Comparison of ENCODE assay signal across 14 cellular contexts in the genomic region with DNA sequence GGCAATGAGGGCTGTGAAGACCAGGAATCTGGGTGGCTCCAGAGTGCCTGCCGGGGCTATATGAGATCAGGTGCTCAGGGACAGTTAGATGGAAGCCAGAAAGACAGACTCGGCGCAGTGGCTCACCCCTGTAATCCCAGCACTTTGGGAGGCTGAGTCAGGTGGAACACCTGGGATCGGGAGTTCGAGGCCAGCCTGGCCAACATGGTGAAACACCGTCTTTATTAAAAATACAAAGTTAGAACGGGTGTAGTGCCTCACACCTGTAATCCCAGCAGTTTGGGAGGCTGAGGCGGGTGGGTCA. TPM values are rescaled to one million over a fixed set of nuclear protein-coding genes. Genes with fewer than 3 reads are reported as not detected.
DNase-seq lines count a peak whose midpoint lies in the region; ATAC-seq and TF ChIP-seq lines count a peak whose summit lies in the region.
"Had no signal": no experiment of that assay in that cellular context is flagged by ENCODE, and none has a peak within 500 bp of the region (broad histone marks: within the 10 kb centered on the region; RNA-seq: fewer than 3 reads in every experiment).

No MANE protein-coding gene starts in this region.

- no peaks in the 10 kb centered on the region for H3F3A ChIP-seq in GM23338 (replicated peaks; ENCODE audit: low read depth)

- TF ChIP-seq POLR2A in gastroesophageal sphincter (IDR thresholded peaks at IDR 0.05), result no peak

- no peak overlapping the region for H2AFZ ChIP-seq in GM23338

- H3K27ac ChIP-seq in GM23338 (ENCODE audit: low read depth), result no peak overlapping the region
- H3K27ac ChIP-seq in gastroesophageal sphincter, result peak overlapping the region in 3 of 4 donors; percentile 76 to 83 (median 77)
- H3K27ac ChIP-seq: brain microvascular endothelial cell, upper lobe of left lung, WERI-Rb-1 had no signal

- H3K9me2 ChIP-seq in GM23338 (ENCODE audit: insufficient read depth), result no peaks in the 10 kb centered on the region

- no peak overlapping the region for H3K9ac ChIP-seq in skeletal muscle satellite cell (ENCODE audit: low read depth, low read length)

- H3K4me3 ChIP-seq in GM23338, result no peak overlapping the region
- no peak overlapping the region for H3K4me3 ChIP-seq in gastroesophageal sphincter
- H3K4me3 ChIP-seq in skeletal muscle satellite cell (ENCODE audit: low read length), result no peak overlapping the region
- H3K4me3 ChIP-seq: upper lobe of left lung had no signal

- 0 out of 2 replicates have a peak overlapping the region, but pooled peaks have one; percentile 30 for H3K27ac Mint-ChIP-seq in GM23338
- H3K27ac Mint-ChIP-seq in activated naive CD8-positive, alpha-beta T cell treated with anti-CD3 and anti-CD28 coated beads for 36 hours, result peak overlapping the region; percentile 64
- no peak overlapping the region for H3K27ac Mint-ChIP-seq in effector memory CD8-positive, alpha-beta T cell

- no peak for TF ChIP-seq EP300 in gastroesophageal sphincter (IDR thresholded peaks at IDR 0.05)

- WGBS in gastroesophageal sphincter (ENCODE audit: low coverage in 1 of 2), 2 donors, result 93 to 100% methylated on average over 2 to 8 of the region's 8 CpGs

- no peak overlapping the region for H3K4me2 ChIP-seq in GM23338
- peak overlapping the region; percentile 38 for H3K4me2 ChIP-seq in skeletal muscle satellite cell (ENCODE audit: low read length)

- DNase-seq in GM23338 (ENCODE audit: low spot score) (no peak), midbrain (lab: John Stamatoyannopoulos, UW) (no peak), LoVo (ENCODE audit: low spot score) (no peak)
- DNase-seq in activated naive CD8-positive, alpha-beta T cell treated with anti-CD3 and anti-CD28 coated beads for 36 hours, result no peak
- DNase-seq in effector memory CD8-positive, alpha-beta T cell, result no peak
- DNase-seq: activated naive CD4-positive, alpha-beta T cell; kidney; NCI-H510A; upper lobe of left lung; WERI-Rb-1 had no signal

- H3K4me1 Mint-ChIP-seq in GM23338, result no peaks in the 10 kb centered on the region; the same call in 2 of the 3 replicates
- peaks cover 19% of the 10 kb centered on the region for H3K4me1 Mint-ChIP-seq in activated naive CD8-positive, alpha-beta T cell treated with anti-CD3 and anti-CD28 coated beads for 36 hours
- H3K4me1 Mint-ChIP-seq in effector memory CD8-positive, alpha-beta T cell (ENCODE audit: low read depth in 2 of 2), result peaks cover 0 to 4% of the 10 kb centered on the region in 2 donors

- H3K4me1 ChIP-seq in GM23338 (ENCODE audit: insufficient read depth), result no peaks in the 10 kb centered on the region
- peaks cover 0 to 13% (median 3%) of the 10 kb centered on the region in 3 donors for H3K4me1 ChIP-seq in gastroesophageal sphincter
- peaks cover 14% of the 10 kb centered on the region for H3K4me1 ChIP-seq in skeletal muscle satellite cell (ENCODE audit: control insufficient read depth, insufficient read depth, low read length)
- H3K4me1 ChIP-seq: upper lobe of left lung had no signal

- peaks cover 7% of the 10 kb centered on the region for H3K27me3 Mint-ChIP-seq in GM23338 (ENCODE audit: insufficient read depth, low read depth, poor library complexity)
- no peaks in the 10 kb centered on the region for H3K27me3 Mint-ChIP-seq in activated naive CD8-positive, alpha-beta T cell treated with anti-CD3 and anti-CD28 coated beads for 36 hours
- no peaks in the 10 kb centered on the region for H3K27me3 Mint-ChIP-seq in effector memory CD8-positive, alpha-beta T cell

- no peaks in the 10 kb centered on the region for H3K9me3 ChIP-seq in gastroesophageal sphincter
- no peaks in the 10 kb centered on the region for H3K9me3 ChIP-seq in skeletal muscle satellite cell (replicated peaks; ENCODE audit: low read length)
- H3K9me3 ChIP-seq: upper lobe of left lung had no signal

- no peaks in the 10 kb centered on the region; the same call in 2 of the 3 replicates for H3K36me3 Mint-ChIP-seq in GM23338 (ENCODE audit: low read depth)
- H3K36me3 Mint-ChIP-seq in activated naive CD8-positive, alpha-beta T cell treated with anti-CD3 and anti-CD28 coated beads for 36 hours, result peaks cover 3% of the 10 kb centered on the region
- peaks cover 11% of the 10 kb centered on the region for H3K36me3 Mint-ChIP-seq in effector memory CD8-positive, alpha-beta T cell (ENCODE audit: insufficient read depth)

- no peaks in the 10 kb centered on the region for H3K27me3 ChIP-seq in GM23338 (ENCODE audit: insufficient read depth)
- no peaks in the 10 kb centered on the region for H3K27me3 ChIP-seq in gastroesophageal sphincter
- no peaks in the 10 kb centered on the region for H3K27me3 ChIP-seq in skeletal muscle satellite cell (ENCODE audit: control insufficient read depth, insufficient read depth, low read length)
- H3K27me3 ChIP-seq: brain microvascular endothelial cell, upper lobe of left lung had no signal

- ATAC-seq in GM23338 (no peak), gastroesophageal sphincter (no peak), HG03135 (IDR thresholded peaks at IDR 0.05; ENCODE audit: unreplicated experiment) (no peak)
- no peak for ATAC-seq in effector memory CD8-positive, alpha-beta T cell (replicated peaks)

- H3K9me3 Mint-ChIP-seq in GM23338, result no peaks in the 10 kb centered on the region
- H3K9me3 Mint-ChIP-seq in activated naive CD8-positive, alpha-beta T cell treated with anti-CD3 and anti-CD28 coated beads for 36 hours, result no peaks in the 10 kb centered on the region
- H3K9me3 Mint-ChIP-seq in effector memory CD8-positive, alpha-beta T cell, result no peaks in the 10 kb centered on the region

- TF ChIP-seq CTCF in GM23338 (conservative IDR thresholded peaks at IDR 0.05; ENCODE audit: low read depth in 2 of 2) (no peak), gastroesophageal sphincter (IDR thresholded peaks at IDR 0.05) (no peak)

- no peaks in the 10 kb centered on the region; the same call in 1 of the 2 replicates for H4K20me1 ChIP-seq in GM23338 (replicated peaks; ENCODE audit: insufficient read depth)

- no peak overlapping the region for H3K4me3 Mint-ChIP-seq in GM23338
- no peak overlapping the region for H3K4me3 Mint-ChIP-seq in activated naive CD8-positive, alpha-beta T cell treated with anti-CD3 and anti-CD28 coated beads for 36 hours
- no peak overlapping the region for H3K4me3 Mint-ChIP-seq in effector memory CD8-positive, alpha-beta T cell

- no peaks in the 10 kb centered on the region for H3K79me2 ChIP-seq in GM23338 (replicated peaks; ENCODE audit: insufficient read depth)

- H3K36me3 ChIP-seq in GM23338 (ENCODE audit: insufficient read depth) (no peaks in the 10 kb centered on the region), gastroesophageal sphincter (peaks cover 0 to 3% of the 10 kb centered on the region in 2 donors), skeletal muscle satellite cell (ENCODE audit: insufficient read depth, low read length) (no peaks in the 10 kb centered on the region)
- H3K36me3 ChIP-seq: brain microvascular endothelial cell, upper lobe of left lung, WERI-Rb-1 had no signal

TF ChIP-seq in GM23338, 12 proteins besides CTCF, POLR2A, EP300 and RAD21 (continues in another document):
- TF ChIP-seq EZH2phosphoT487 (IDR thresholded peaks at IDR 0.05; ENCODE audit: unreplicated experiment) (no peak), POLR2AphosphoS5 (IDR thresholded peaks at IDR 0.05; ENCODE audit: low read depth) (no peak)

RNA-seq across cellular contexts. Expression of a gene that starts 43.4 kb away (rescaled TPM):
- 6.3 and 22.2 TPM in 2 replicates for total RNA-seq in GM23338 (2014; rRNA removed; shearing (Covaris generic))
- 22.0 and 24.8 TPM in 2 replicates for polyA plus RNA-seq in GM23338 (2016; fragmentation: Nextera tagmentation; extraction: Ambion mirVana)
- total RNA-seq in activated naive CD8-positive, alpha-beta T cell treated with anti-CD3 and anti-CD28 coated beads for 36 hours, result 10 to 100 TPM; 27.1 to 28.9 TPM
- total RNA-seq in gastroesophageal sphincter, result 10 to 100 TPM in 1 of 4 donors, 1 to 10 TPM in 3; 4.4 to 18.7 (median 4.7) TPM
- total RNA-seq in skeletal muscle satellite cell (2012; rRNA removed), result 4.8 and 5.3 TPM in 2 replicates

Comparison
In these comparisons a context has a peak if more than half of its experiments do, and no peak if none do; other contexts are left out.
1. H3K27ac Mint-ChIP-seq: peak in GM23338 (single experiment) and activated naive CD8-positive, alpha-beta T cell treated with anti-CD3 and anti-CD28 coated beads for 36 hours (single experiment); none in effector memory CD8-positive, alpha-beta T cell (0 of 2).